In the genomic region with DNA sequence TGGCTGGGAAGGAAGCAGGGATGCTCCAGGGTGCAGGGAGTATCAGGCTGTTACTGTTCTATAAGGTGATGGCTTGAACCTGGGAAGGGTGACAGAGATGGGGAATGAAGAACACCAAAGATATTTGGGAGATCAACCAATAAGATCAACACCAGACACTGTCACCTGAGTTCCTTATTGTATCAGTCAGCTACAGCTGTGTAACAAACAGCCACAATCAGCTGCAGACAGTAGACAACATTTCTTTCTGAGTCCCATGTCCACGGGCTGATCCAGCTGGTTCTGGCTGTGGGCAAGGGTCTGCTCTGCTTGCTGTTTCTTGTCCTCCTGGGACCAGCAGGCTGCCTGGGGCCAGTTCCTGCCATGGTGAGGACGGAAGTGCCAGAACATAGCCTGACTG, we compare ENCODE assay signal across 2 cellular contexts.
TF ChIP-seq lines count a peak whose summit lies in the region.

No MANE protein-coding gene starts in this region.

TF ChIP-seq in HepG2, 621 proteins besides CTCF, POLR2A, EP300 and RAD21:
- TF ChIP-seq, protein P1, sequence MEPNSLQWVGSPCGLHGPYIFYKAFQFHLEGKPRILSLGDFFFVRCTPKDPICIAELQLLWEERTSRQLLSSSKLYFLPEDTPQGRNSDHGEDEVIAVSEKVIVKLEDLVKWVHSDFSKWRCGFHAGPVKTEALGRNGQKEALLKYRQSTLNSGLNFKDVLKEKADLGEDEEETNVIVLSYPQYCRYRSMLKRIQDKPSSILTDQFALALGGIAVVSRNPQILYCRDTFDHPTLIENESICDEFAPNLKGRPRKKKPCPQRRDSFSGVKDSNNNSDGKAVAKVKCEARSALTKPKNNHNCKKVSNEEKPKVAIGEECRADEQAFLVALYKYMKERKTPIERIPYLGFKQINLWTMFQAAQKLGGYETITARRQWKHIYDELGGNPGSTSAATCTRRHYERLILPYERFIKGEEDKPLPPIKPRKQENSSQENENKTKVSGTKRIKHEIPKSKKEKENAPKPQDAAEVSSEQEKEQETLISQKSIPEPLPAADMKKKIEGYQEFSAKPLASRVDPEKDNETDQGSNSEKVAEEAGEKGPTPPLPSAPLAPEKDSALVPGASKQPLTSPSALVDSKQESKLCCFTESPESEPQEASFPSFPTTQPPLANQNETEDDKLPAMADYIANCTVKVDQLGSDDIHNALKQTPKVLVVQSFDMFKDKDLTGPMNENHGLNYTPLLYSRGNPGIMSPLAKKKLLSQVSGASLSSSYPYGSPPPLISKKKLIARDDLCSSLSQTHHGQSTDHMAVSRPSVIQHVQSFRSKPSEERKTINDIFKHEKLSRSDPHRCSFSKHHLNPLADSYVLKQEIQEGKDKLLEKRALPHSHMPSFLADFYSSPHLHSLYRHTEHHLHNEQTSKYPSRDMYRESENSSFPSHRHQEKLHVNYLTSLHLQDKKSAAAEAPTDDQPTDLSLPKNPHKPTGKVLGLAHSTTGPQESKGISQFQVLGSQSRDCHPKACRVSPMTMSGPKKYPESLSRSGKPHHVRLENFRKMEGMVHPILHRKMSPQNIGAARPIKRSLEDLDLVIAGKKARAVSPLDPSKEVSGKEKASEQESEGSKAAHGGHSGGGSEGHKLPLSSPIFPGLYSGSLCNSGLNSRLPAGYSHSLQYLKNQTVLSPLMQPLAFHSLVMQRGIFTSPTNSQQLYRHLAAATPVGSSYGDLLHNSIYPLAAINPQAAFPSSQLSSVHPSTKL (CRISPR knock-in tag; IDR thresholded peaks at IDR 0.05) = no peak
- TF ChIP-seq KIAA2018 (CRISPR knock-in tag; IDR thresholded peaks at IDR 0.05; ENCODE audit: borderline replicate concordance) (no peak), RBAK (CRISPR knock-in tag; IDR thresholded peaks at IDR 0.05) (peak; percentile 98)
TF ChIP-seq in HepG2: peak in this region for 1.

TF ChIP-seq in K562, 482 proteins besides CTCF, POLR2A, EP300 and RAD21:
- no peak for TF ChIP-seq HNRNPLL (IDR thresholded peaks at IDR 0.05; ENCODE audit: low read depth, low read length, poor library complexity, severe bottlenecking)
- peak; percentile 35 to 45; a peak in 2 of 4 replicates for TF ChIP-seq KDM1A (IDR thresholded peaks at IDR 0.05)
- TF ChIP-seq THRAP3 (IDR thresholded peaks at IDR 0.05; ENCODE audit: borderline replicate concordance) = no peak
- TF ChIP-seq BCOR (IDR thresholded peaks at IDR 0.05) = peak; percentile 77
- no peak for TF ChIP-seq ZNF551 (CRISPR knock-in tag; IDR thresholded peaks at IDR 0.05)
- no peak for TF ChIP-seq PATZ1 (CRISPR knock-in tag; IDR thresholded peaks at IDR 0.05; ENCODE audit: borderline replicate concordance)
- TF ChIP-seq POLR2AphosphoS2 (IDR thresholded peaks at IDR 0.05; ENCODE audit: low read length) = no peak
- 0 out of 3 replicates have a peak, but pooled peaks of 1 of the 2 experiments have one; percentile 29 for TF ChIP-seq CBX3 (IDR thresholded peaks at IDR 0.05; ENCODE audit: borderline replicate concordance in 1 of 2, low read length in 2 of 2)
